25 cellular contexts compared by ENCODE assay signal in genomic region chr18:34483198-34483597, GRCh38.
"Had no signal": no experiment of that assay in that cellular context is flagged by ENCODE, and none has a peak within 500 bp of the region (broad histone marks: within the 10 kb centered on the region; RNA-seq: fewer than 3 reads in every experiment).

No MANE protein-coding gene starts in this region.

- H3K4me3 ChIP-seq: ascending aorta, body of pancreas, coronary artery, Peyer's patch had no signal

- H3K27me3 ChIP-seq: ascending aorta, body of pancreas, Peyer's patch had no signal

- ATAC-seq: activated naive CD4-positive, alpha-beta T cell treated with anti-CD3 and anti-CD28 coated beads, Interleukin-2, amount 50 U/mL, for 72 hours; activated naive CD8-positive, alpha-beta T cell treated with anti-CD3 and anti-CD28 coated beads, Interleukin-2, amount 50 U/mL, for 24 hours; activated T-cell treated with anti-CD3 and anti-CD28 coated beads, Interleukin-2, amount 50 U/mL, for 4 hours; body of pancreas had no signal

- FAIRE-seq: bronchial epithelial cell had no signal

- H3K36me3 ChIP-seq: ascending aorta, Peyer's patch had no signal

- H3K4me1 ChIP-seq: ascending aorta, body of pancreas, Peyer's patch had no signal

- H3K27ac ChIP-seq: ascending aorta, body of pancreas, coronary artery, Peyer's patch had no signal

- DNase-seq: activated B cell treated with CpG ODN at 0.5 μM for 24 hours; activated CD4-positive, alpha-beta memory T cell treated with anti-CD3 and anti-CD28 coated beads for 36 hours; activated CD4-positive, alpha-beta T cell treated with anti-CD3 and anti-CD28 coated beads for 1 hour; activated CD4-positive, alpha-beta T cell treated with anti-CD3 and anti-CD28 coated beads, Interleukin-2, amount 10 ng/mL, durations not matched to agents 7 days and 5 days; activated CD8-positive, alpha-beta memory T cell treated with anti-CD3 and anti-CD28 coated beads for 24 hours; activated effector memory CD4-positive, alpha-beta T cell treated with anti-CD3 and anti-CD28 coated beads, Interleukin-2, amount 50 U/mL, for 16 hours; activated naive CD4-positive, alpha-beta T cell treated with Interleukin-2 at 50 U/mL for 16 hours; activated naive CD8-positive, alpha-beta T cell treated with anti-CD3 and anti-CD28 coated beads, Interleukin-2, amount 50 U/mL, for 24 hours; activated T-cell treated with anti-CD3 and anti-CD28 coated beads, Interleukin-2, amount 50 U/mL, for 4 hours; amniotic stem cell; body of pancreas; central memory CD4-positive, alpha-beta T cell; KG1; NCI-H1048; NCI-H146; NCI-H187 treated with DMSO at 0.1 percent for 48 hours; NCI-H2171 treated with DMSO at 0.1 percent for 48 hours; NCI-H510A treated with DMSO at 0.1 percent for 48 hours; NCI-H69; Peyer's patch; SHP77 had no signal

- H3K9me3 ChIP-seq: ascending aorta, body of pancreas, Peyer's patch had no signal
